13 cellular contexts compared by ENCODE assay signal in the genomic region with DNA sequence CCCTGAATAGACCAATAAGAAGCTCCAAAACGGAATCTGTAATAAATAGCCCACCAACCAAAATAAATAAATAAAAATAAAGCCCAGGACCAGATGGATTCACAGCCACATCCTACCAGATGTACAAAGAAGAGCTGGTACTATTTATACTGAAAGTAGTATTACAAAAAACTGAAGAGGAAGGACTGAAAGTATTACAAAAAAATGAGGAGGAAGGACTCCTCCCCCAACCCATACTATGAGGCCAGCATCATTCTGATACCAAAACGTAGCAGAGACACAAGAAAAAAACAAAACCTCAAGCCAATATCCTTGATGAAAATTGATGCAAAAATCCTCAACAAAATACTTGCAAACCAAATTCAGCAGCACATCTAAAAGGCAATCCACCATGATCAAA.
A peak's percentile ranks its signal among the peaks of the same experiment; 100 is the strongest.
DNase-seq lines count a peak whose midpoint lies in the region; ATAC-seq and TF ChIP-seq lines count a peak whose summit lies in the region.
"Had no signal": no experiment of that assay in that cellular context is flagged by ENCODE, and none has a peak within 500 bp of the region (broad histone marks: within the 10 kb centered on the region; RNA-seq: fewer than 3 reads in every experiment).

No MANE protein-coding gene starts in this region.

- POLR2A ChIA-PET in CD4-positive, alpha-beta memory T cell (lab: Charles Lee; ENCODE audit: partially characterized antibody), result no interaction called here
- POLR2A ChIA-PET in T-cell (lab: Charles Lee), result interaction anchor here in 1 of 2 donors (0.6 kb wide), 1 partner anchor 330 kb away, joined by 5 read pairs; no protein-coding TSS in a partner anchor

- peak overlapping the region; percentile 15 for H3K27ac Mint-ChIP-seq in activated T-cell treated with anti-CD3 and anti-CD28 coated beads, Interleukin-2, amount 50 U/mL, for 24 hours
- H3K27ac Mint-ChIP-seq in CD4-positive, alpha-beta memory T cell, result peak overlapping the region in 4 of 7 donors; percentile 19 to 60 (median 32)
- peak overlapping the region; percentile 65 to 69 for H3K27ac Mint-ChIP-seq in T-cell
- peak overlapping the region; percentile 76 for H3K27ac Mint-ChIP-seq in central memory CD8-positive, alpha-beta T cell (ENCODE audit: low read depth)
- H3K27ac Mint-ChIP-seq: CD14-positive monocyte had no signal

- peaks cover 30% of the 10 kb centered on the region for H3K9me3 Mint-ChIP-seq in activated T-cell treated with anti-CD3 and anti-CD28 coated beads, Interleukin-2, amount 50 U/mL, for 24 hours
- H3K9me3 Mint-ChIP-seq in CD4-positive, alpha-beta memory T cell, result peaks cover 4 to 33% (median 13%) of the 10 kb centered on the region in 8 donors
- H3K9me3 Mint-ChIP-seq in T-cell, result peaks cover 20 to 24% (median 20%) of the 10 kb centered on the region in 3 donors
- peaks cover 8% of the 10 kb centered on the region for H3K9me3 Mint-ChIP-seq in central memory CD8-positive, alpha-beta T cell

- no peak overlapping the region for H3K27ac ChIP-seq in CD4-positive, alpha-beta memory T cell (ENCODE audit: low read depth, low read length)
- H3K27ac ChIP-seq in right lobe of liver, result no peak overlapping the region
- H3K27ac ChIP-seq in osteoblast (ENCODE audit: low read depth, low read length), result no peak overlapping the region
- H3K27ac ChIP-seq: GM23248, HL-60 had no signal

- no peaks in the 10 kb centered on the region for H3K27me3 Mint-ChIP-seq in activated T-cell treated with anti-CD3 and anti-CD28 coated beads, Interleukin-2, amount 50 U/mL, for 24 hours
- H3K27me3 Mint-ChIP-seq in CD4-positive, alpha-beta memory T cell, result no peaks in the 10 kb centered on the region
- no peaks in the 10 kb centered on the region for H3K27me3 Mint-ChIP-seq in T-cell
- H3K27me3 Mint-ChIP-seq in central memory CD8-positive, alpha-beta T cell, result no peaks in the 10 kb centered on the region

- no peak for DNase-seq in activated T-cell treated with anti-CD3 and anti-CD28 coated beads, Interleukin-2, amount 50 U/mL, for 24 hours
- no peak for DNase-seq in activated T-cell treated with anti-CD3 and anti-CD28 coated beads, Interleukin-2, amount 50 U/mL, for 1 hour
- no peak for DNase-seq in CD4-positive, alpha-beta memory T cell
- DNase-seq in T-cell, result no peak
- no peak for DNase-seq in central memory CD8-positive, alpha-beta T cell (ENCODE audit: low spot score in 2 of 2)
- DNase-seq in NCI-H1436 treated with DMSO at 0.1 percent for 48 hours (lab: John Stamatoyannopoulos, UW), result no peak
- DNase-seq in right lobe of liver, result no peak
- DNase-seq in osteoblast (ENCODE audit: insufficient read length, low spot score, missing footprints), result no peak
- DNase-seq: DMS 273 treated with DMSO at 0.1 percent for 48 hours, GM23248 had no signal

- no peak overlapping the region for H2AFZ ChIP-seq in osteoblast (ENCODE audit: low read length)
- H2AFZ ChIP-seq: GM23248 had no signal

- no peak overlapping the region for H3K4me3 ChIP-seq in CD4-positive, alpha-beta memory T cell (ENCODE audit: low read length in 2 of 2)
- H3K4me3 ChIP-seq in right lobe of liver (no peak overlapping the region), osteoblast (ENCODE audit: insufficient read depth, low read length) (no peak overlapping the region)
- H3K4me3 ChIP-seq: GM23248 had no signal

- no peaks in the 10 kb centered on the region for H4K20me1 ChIP-seq in osteoblast (ENCODE audit: insufficient read depth, low read length)

- H3K4me1 ChIP-seq in CD4-positive, alpha-beta memory T cell (ENCODE audit: insufficient read depth, low read length), result no peaks in the 10 kb centered on the region
- no peaks in the 10 kb centered on the region for H3K4me1 ChIP-seq in right lobe of liver
- no peaks in the 10 kb centered on the region for H3K4me1 ChIP-seq in osteoblast (ENCODE audit: insufficient read depth, low read length)

- H3K9me3 ChIP-seq in CD4-positive, alpha-beta memory T cell (ENCODE audit: control insufficient read depth in 1 of 2, low read length in 2 of 2), result no peaks in the 10 kb centered on the region
- H3K9me3 ChIP-seq in right lobe of liver (no peaks in the 10 kb centered on the region), osteoblast (ENCODE audit: low read depth, low read length) (no peaks in the 10 kb centered on the region)

- TF ChIP-seq POLR2A in right lobe of liver (IDR thresholded peaks at IDR 0.05), result no peak

- H3K4me1 Mint-ChIP-seq in activated T-cell treated with anti-CD3 and anti-CD28 coated beads, Interleukin-2, amount 50 U/mL, for 24 hours (ENCODE audit: low read depth), result peaks cover 12% of the 10 kb centered on the region
- peaks cover 0 to 1% (median 0%) of the 10 kb centered on the region in 4 donors for H3K4me1 Mint-ChIP-seq in CD4-positive, alpha-beta memory T cell
- H3K4me1 Mint-ChIP-seq in T-cell, result peaks cover 0 to 9% (median 6%) of the 10 kb centered on the region in 3 donors
- H3K4me1 Mint-ChIP-seq in central memory CD8-positive, alpha-beta T cell, result peaks cover 20% of the 10 kb centered on the region
- H3K4me1 Mint-ChIP-seq: CD14-positive monocyte had no signal

- WGBS in right lobe of liver (ENCODE audit: insufficient coverage, low coverage, low lambda C conversion rate, missing lambda C conversion rate), result 62% methylated on average over 2 of the region's 2 CpGs

- TF ChIP-seq CTCF in right lobe of liver (IDR thresholded peaks at IDR 0.05), result no peak
- TF ChIP-seq CTCF in osteoblast (IDR thresholded peaks at IDR 0.05; ENCODE audit: extremely low read depth, low read depth, low read length), result no peak

- peaks cover 79% of the 10 kb centered on the region for H3K36me3 Mint-ChIP-seq in activated T-cell treated with anti-CD3 and anti-CD28 coated beads, Interleukin-2, amount 50 U/mL, for 24 hours (ENCODE audit: low read depth)
- H3K36me3 Mint-ChIP-seq in CD4-positive, alpha-beta memory T cell, result peaks cover 37 to 44% of the 10 kb centered on the region in 2 donors
- H3K36me3 Mint-ChIP-seq in T-cell, result peaks cover 68% of the 10 kb centered on the region
- peaks cover 10% of the 10 kb centered on the region for H3K36me3 Mint-ChIP-seq in central memory CD8-positive, alpha-beta T cell (ENCODE audit: insufficient read depth)

- ATAC-seq in T-cell (replicated peaks in 1 of 4) (no peak), right lobe of liver (no peak)
- ATAC-seq in central memory CD8-positive, alpha-beta T cell (replicated peaks; ENCODE audit: extremely low read depth, poor library complexity, severe bottlenecking), result no peak
- ATAC-seq: HCT116 had no signal

- H3K36me3 ChIP-seq in CD4-positive, alpha-beta memory T cell (ENCODE audit: insufficient read depth, low read length), result peaks cover 13% of the 10 kb centered on the region
- H3K36me3 ChIP-seq in right lobe of liver (peaks cover 0 to 3% (median 0%) of the 10 kb centered on the region in 4 donors), osteoblast (ENCODE audit: insufficient read depth, low read length) (no peaks in the 10 kb centered on the region)

- H3K4me3 Mint-ChIP-seq in activated T-cell treated with anti-CD3 and anti-CD28 coated beads, Interleukin-2, amount 50 U/mL, for 24 hours, result no peak overlapping the region
- no peak overlapping the region for H3K4me3 Mint-ChIP-seq in CD4-positive, alpha-beta memory T cell
- no peak overlapping the region for H3K4me3 Mint-ChIP-seq in T-cell
- no peak overlapping the region for H3K4me3 Mint-ChIP-seq in central memory CD8-positive, alpha-beta T cell
- H3K4me3 Mint-ChIP-seq: CD14-positive monocyte had no signal

- H3K79me2 ChIP-seq in osteoblast (ENCODE audit: insufficient read depth, low read length), result no peaks in the 10 kb centered on the region

- no peaks in the 10 kb centered on the region for H3K27me3 ChIP-seq in CD4-positive, alpha-beta memory T cell (ENCODE audit: insufficient read depth, low read length)
- no peaks in the 10 kb centered on the region for H3K27me3 ChIP-seq in right lobe of liver
- no peaks in the 10 kb centered on the region for H3K27me3 ChIP-seq in osteoblast (ENCODE audit: insufficient read depth, low read length)

- intact Hi-C loops in CD4-positive, alpha-beta memory T cell (cut with micrococcal nuclease), result loop anchor here (5.0 kb wide), 1 partner anchor 74 kb away; no protein-coding TSS in a partner anchor
- intact Hi-C loops in right lobe of liver (cut with DNase I), result no loop called here

- H3K4me2 ChIP-seq in osteoblast (ENCODE audit: insufficient read depth, low read length), result no peak overlapping the region

- CTCF ChIA-PET in CD4-positive, alpha-beta memory T cell (lab: Charles Lee; ENCODE audit: partially characterized antibody), result interaction anchor here (1.0 to 2.1 kb wide), 2 partner anchors 78 to 81 kb away, joined by 4 to 6 read pairs; no protein-coding TSS in a partner anchor
- CTCF ChIA-PET in T-cell (lab: Charles Lee), result interaction anchor here in 1 of 2 donors (0.8 kb wide), 1 partner anchor 81 kb away, joined by 5 read pairs; no protein-coding TSS in a partner anchor

Comparison
In these comparisons a context has a peak if more than half of its experiments do, and no peak if none do; other contexts are left out.
1. H3K27ac Mint-ChIP-seq: peak in every context shown above with its lines; median percentile 76 in central memory CD8-positive, alpha-beta T cell; 67 in T-cell; 32 in CD4-positive, alpha-beta memory T cell; 15 in activated T-cell treated with anti-CD3 and anti-CD28 coated beads, Interleukin-2, amount 50 U/mL, for 24 hours.